15 cellular contexts compared by ENCODE assay signal in genomic region chr2:240259201-240259923, GRCh38.
DNase-seq lines count a peak whose midpoint lies in the region; ATAC-seq and TF ChIP-seq lines count a peak whose summit lies in the region.
"Had no signal": no experiment of that assay in that cellular context is flagged by ENCODE, and none has a peak within 500 bp of the region (broad histone marks: within the 10 kb centered on the region; RNA-seq: fewer than 3 reads in every experiment).

No MANE protein-coding gene starts in this region.

- TF ChIP-seq CTCF in IMR-90 (conservative IDR thresholded peaks at IDR 0.05; ENCODE audit: low read depth, low read length), result no peak
- TF ChIP-seq CTCF in fibroblast of villous mesenchyme (IDR thresholded peaks at IDR 0.05; ENCODE audit: insufficient read depth, low read depth, low read length), result no peak
- no peak for TF ChIP-seq CTCF in lung (IDR thresholded peaks at IDR 0.05; ENCODE audit: control extremely low read depth, extremely low read depth)
- TF ChIP-seq CTCF in GM13977 (IDR thresholded peaks at IDR 0.05; ENCODE audit: extremely low read depth, insufficient read depth, missing control alignments), result no peak

- peaks cover 13% of the 10 kb centered on the region for H3K9me3 ChIP-seq in IMR-90 (ENCODE audit: control insufficient read depth, insufficient read depth, low read length)
- H3K9me3 ChIP-seq in lung (ENCODE audit: control insufficient read depth in 2 of 2, insufficient read depth in 1 of 2, low read length in 1 of 2), result peaks cover 0 to 7% of the 10 kb centered on the region in 2 donors
- no peaks in the 10 kb centered on the region for H3K9me3 ChIP-seq in skeletal muscle tissue (ENCODE audit: control insufficient read depth in 3 of 3, low read length in 3 of 3)

- no TSS peak for BruUV-seq in IMR-90 (replicated peaks; lab: Mats Ljungman, UMichigan)

- H3K27me3 ChIP-seq in IMR-90 (ENCODE audit: control insufficient read depth, insufficient read depth, low read length), result peaks cover 4% of the 10 kb centered on the region
- no peaks in the 10 kb centered on the region for H3K27me3 ChIP-seq in lung (ENCODE audit: control insufficient read depth, insufficient read depth)
- no peaks in the 10 kb centered on the region for H3K27me3 ChIP-seq in skeletal muscle tissue (ENCODE audit: control insufficient read depth in 3 of 3, insufficient read depth in 3 of 3, low read length in 3 of 3)

- TF ChIP-seq RAD21 in IMR-90 (IDR thresholded peaks at IDR 0.05; ENCODE audit: low read length), result no peak

- no peak overlapping the region for H3K4ac ChIP-seq in IMR-90 (ENCODE audit: low read depth, low read length)

- no peak overlapping the region for H3K14ac ChIP-seq in IMR-90 (replicated peaks; ENCODE audit: low read depth, low read length)

- intact Hi-C loops in IMR-90 (cut with micrococcal nuclease), result no loop called here

- no peak overlapping the region for H2AK5ac ChIP-seq in IMR-90 (ENCODE audit: low read depth, low read length)

- no peaks in the 10 kb centered on the region for H3K9me1 ChIP-seq in IMR-90 (ENCODE audit: insufficient read depth, low read length)

- H3K4me2 ChIP-seq in IMR-90 (ENCODE audit: low read depth, low read length), result no peak overlapping the region

- no peak overlapping the region for H2AK9ac ChIP-seq in IMR-90 (replicated peaks; ENCODE audit: low read depth, low read length, poor library complexity)

- 63% methylated on average over 3 of the region's 17 CpGs; no CpG with 5 or more reads in 1 of the 2 experiments for WGBS in IMR-90 (ENCODE audit: extremely low coverage in 2 of 2, insufficient read length in 1 of 2), 2 experiments
- 56 to 67% methylated on average over 17 of the region's 17 CpGs for WGBS in lung, 2 donors

- POLR2A ChIA-PET in IMR-90 (lab: Charles Lee; ENCODE audit: unreplicated experiment), result no interaction called here

- dilution Hi-C loops in IMR-90 (cut with HindIII; ENCODE audit: low sequenced_read_pairs, unreplicated experiment), result no loop called here

- H3K79me1 ChIP-seq in IMR-90 (ENCODE audit: low read depth in 1 of 2, low read length in 2 of 2), result no peaks in the 10 kb centered on the region

- no peak overlapping the region for H4K91ac ChIP-seq in IMR-90 (ENCODE audit: insufficient read depth, low read depth, low read length)

- H2BK5ac ChIP-seq in IMR-90 (ENCODE audit: low read depth, low read length, poor library complexity, severe bottlenecking), result no peak overlapping the region

- in situ Hi-C loops in IMR-90 (cut with MboI; ENCODE audit: low sequenced_read_pairs), result no loop called here
- in situ Hi-C loops in GM13977 (cut with MboI; ENCODE audit: low pct_unique_long_range_greater_than_20kb, low sequenced_read_pairs, unreplicated experiment), result no loop called here

- H3K4me1 ChIP-seq in IMR-90 (ENCODE audit: control insufficient read depth, insufficient read depth, low read length), result no peaks in the 10 kb centered on the region; the same call in 1 of the 2 replicates
- peaks cover 3 to 9% of the 10 kb centered on the region in 2 donors for H3K4me1 ChIP-seq in lung (ENCODE audit: control insufficient read depth in 2 of 2, insufficient read depth in 2 of 2, low read length in 2 of 2)
- H3K4me1 ChIP-seq in skeletal muscle tissue (ENCODE audit: control insufficient read depth in 3 of 3, insufficient read depth in 3 of 3, low read length in 3 of 3), result peaks cover 52 to 72% (median 62%) of the 10 kb centered on the region in 3 donors

- TF ChIP-seq POLR2A in IMR-90 (IDR thresholded peaks at IDR 0.05; ENCODE audit: low read depth, low read length), result no peak

- H3K18ac ChIP-seq in IMR-90 (ENCODE audit: low read depth, low read length), result no peak overlapping the region

- no peak overlapping the region for H3K4me3 ChIP-seq in IMR-90 (ENCODE audit: insufficient read depth, low read depth, low read length)
- H3K4me3 ChIP-seq in fibroblast of villous mesenchyme (ENCODE audit: low read depth, low read length), result no peak overlapping the region
- H3K4me3 ChIP-seq in lung, result no peak overlapping the region
- peak overlapping the region in 2 of 3 donors; percentile 36 to 45 for H3K4me3 ChIP-seq in skeletal muscle tissue (ENCODE audit: low read length in 3 of 3)

- no peak overlapping the region for H2BK120ac ChIP-seq in IMR-90 (ENCODE audit: low read depth, low read length)

- H3K27ac ChIP-seq in IMR-90 (ENCODE audit: insufficient read depth, low read length) (no peak overlapping the region), lung (ENCODE audit: low read depth in 1 of 2, low read length in 1 of 2) (peak overlapping the region; percentile 81 to 96), skeletal muscle tissue (ENCODE audit: low read depth, low read length) (peak overlapping the region; percentile 100)

- no peak overlapping the region for H3K9ac ChIP-seq in IMR-90 (ENCODE audit: low read depth, low read length)
- peak overlapping the region; percentile 80 to 86 (median 86) for H3K9ac ChIP-seq in skeletal muscle tissue (ENCODE audit: low read depth in 1 of 3, low read length in 3 of 3)

- no peaks in the 10 kb centered on the region for H4K20me1 ChIP-seq in IMR-90 (ENCODE audit: insufficient read depth, low read length)

- no peak overlapping the region for H3K23ac ChIP-seq in IMR-90 (ENCODE audit: low read depth, low read length)

- peak overlapping the region; percentile 70 for H2AFZ ChIP-seq in IMR-90 (replicated peaks; ENCODE audit: low read length, poor library complexity)

- no peak for ATAC-seq in IMR-90 (ENCODE audit: low read depth)
- no peak for ATAC-seq in lung (ENCODE audit: insufficient read depth, low FRiP score)

- H4K8ac ChIP-seq in IMR-90 (ENCODE audit: low read depth in 2 of 2, low read length in 2 of 2), result no peak overlapping the region

- CTCF ChIA-PET in IMR-90 (lab: Yijun Ruan, JAX), result interaction anchor here (0.8 kb wide), 1 partner anchor 19 kb away, joined by 3 read pairs; no protein-coding TSS in a partner anchor

- H4K5ac ChIP-seq in IMR-90 (ENCODE audit: low read depth, low read length), result no peak overlapping the region; the same call in 1 of the 2 replicates

- H3K56ac ChIP-seq in IMR-90 (ENCODE audit: extremely low read depth, insufficient read depth, low read length), result no peak overlapping the region

- H2BK20ac ChIP-seq in IMR-90 (ENCODE audit: low read depth, low read length), result no peak overlapping the region

- no peak overlapping the region for H2BK15ac ChIP-seq in IMR-90 (ENCODE audit: low read depth, low read length)

- DNase-seq in IMR-90, result no peak
- DNase-seq in fibroblast of villous mesenchyme (ENCODE audit: low read depth), result peak; percentile 16
- no peak for DNase-seq in lung (ENCODE audit: low spot score)
- DNase-seq in AML-193 (lab: John Stamatoyannopoulos, UW), result no peak
- DNase-seq in UCSD-AML1 (lab: John Stamatoyannopoulos, UW; ENCODE audit: unreplicated experiment), result no peak
- DNase-seq in OCI-M1 (lab: John Stamatoyannopoulos, UW), result no peak
- no peak for DNase-seq in GM13977 (ENCODE audit: low spot score)
- DNase-seq: activated CD8-positive, alpha-beta memory T cell treated with anti-CD3 and anti-CD28 coated beads, Interleukin-2, amount 50 U/mL, for 4 hours; activated naive CD8-positive, alpha-beta T cell treated with anti-CD3 and anti-CD28 coated beads for 36 hours; COR-L47; GOT3; NCI-H1436; NCI-H446; retina had no signal

- no peaks in the 10 kb centered on the region for H3K36me3 ChIP-seq in IMR-90 (ENCODE audit: control insufficient read depth, insufficient read depth, low read length)
- no peaks in the 10 kb centered on the region for H3K36me3 ChIP-seq in lung (ENCODE audit: control insufficient read depth in 2 of 2, insufficient read depth in 2 of 2, low read length in 2 of 2)
- H3K36me3 ChIP-seq in skeletal muscle tissue (ENCODE audit: control insufficient read depth in 3 of 3, insufficient read depth in 3 of 3, low read length in 3 of 3), result no peaks in the 10 kb centered on the region

TF ChIP-seq in IMR-90, 13 proteins besides CTCF, POLR2A, EP300 and RAD21:
- TF ChIP-seq, protein P1, sequence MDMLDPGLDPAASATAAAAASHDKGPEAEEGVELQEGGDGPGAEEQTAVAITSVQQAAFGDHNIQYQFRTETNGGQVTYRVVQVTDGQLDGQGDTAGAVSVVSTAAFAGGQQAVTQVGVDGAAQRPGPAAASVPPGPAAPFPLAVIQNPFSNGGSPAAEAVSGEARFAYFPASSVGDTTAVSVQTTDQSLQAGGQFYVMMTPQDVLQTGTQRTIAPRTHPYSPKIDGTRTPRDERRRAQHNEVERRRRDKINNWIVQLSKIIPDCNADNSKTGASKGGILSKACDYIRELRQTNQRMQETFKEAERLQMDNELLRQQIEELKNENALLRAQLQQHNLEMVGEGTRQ (IDR thresholded peaks at IDR 0.05; ENCODE audit: low read depth, low read length), result no peak
- TF ChIP-seq RFX5 (IDR thresholded peaks at IDR 0.05; ENCODE audit: low read depth, low read length) (no peak), CEBPB (IDR thresholded peaks at IDR 0.05; ENCODE audit: low read depth, low read length) (no peak), MAZ (IDR thresholded peaks at IDR 0.05; ENCODE audit: borderline replicate concordance, low read depth, low read length) (no peak), BHLHE40 (IDR thresholded peaks at IDR 0.05; ENCODE audit: low read depth, low read length) (no peak)

Comparison
In these comparisons a context has a peak if more than half of its experiments do, and no peak if none do; other contexts are left out.
1. H3K4me3 ChIP-seq: peak in skeletal muscle tissue (2 of 3); none in IMR-90 (single experiment), fibroblast of villous mesenchyme (single experiment) and lung (single experiment).